In the genomic region with DNA sequence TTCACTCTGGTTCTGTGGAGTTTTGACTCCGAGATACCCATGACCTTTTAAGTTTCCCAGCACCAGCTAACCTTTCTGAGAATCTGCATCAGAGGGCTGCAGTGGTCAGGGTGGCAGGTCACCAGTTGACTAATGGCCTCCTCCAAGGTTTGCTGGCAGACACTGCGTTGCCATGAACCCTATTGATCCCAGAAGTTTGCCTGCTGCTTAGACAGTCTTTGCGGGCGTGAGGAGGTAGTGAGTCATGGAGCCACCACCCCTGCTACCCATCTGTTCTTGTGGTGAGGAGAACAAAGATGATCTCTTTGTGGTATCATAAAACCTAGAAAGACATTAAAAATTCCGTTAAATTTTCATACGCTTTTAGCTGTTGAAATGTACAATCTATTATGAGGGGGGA, we compare ENCODE assay signal across 10 cellular contexts.
DNase-seq lines count a peak whose midpoint lies in the region; ATAC-seq and TF ChIP-seq lines count a peak whose summit lies in the region.
"Had no signal": no experiment of that assay in that cellular context is flagged by ENCODE, and none has a peak within 500 bp of the region (broad histone marks: within the 10 kb centered on the region; RNA-seq: fewer than 3 reads in every experiment).

No MANE protein-coding gene starts in this region.

- no peaks in the 10 kb centered on the region for H3K9me3 ChIP-seq in prostate gland

- no peaks in the 10 kb centered on the region for H3K9me3 Mint-ChIP-seq in T-helper 2 cell treated with Interferon-gamma antibody and Interleukin-4, amounts not matched to agents 5 μg/mL and 100 μg/mL, for 36 hours
- H3K9me3 Mint-ChIP-seq: IgD-negative memory B cell had no signal

- H3K27ac ChIP-seq in prostate gland, result no peak overlapping the region
- H3K27ac ChIP-seq: PC-9 had no signal

- no peaks in the 10 kb centered on the region for H3K4me1 ChIP-seq in prostate gland (replicated peaks)

- no peak for TF ChIP-seq POLR2A in prostate gland (IDR thresholded peaks at IDR 0.05)

- 97% methylated on average over 6 of the region's 6 CpGs for WGBS in prostate gland

- peak; percentile 96 for ATAC-seq in stimulated activated naive CD8-positive, alpha-beta T cell treated with anti-CD3 and anti-CD28 coated beads, Interleukin-15, Interleukin-2, amounts not matched to agents 100 U/mL and 50 U/mL, for 24 hours
- no peak for ATAC-seq in Right ventricle myocardium superior (ENCODE audit: poor library complexity)

- peaks cover 2% of the 10 kb centered on the region for H3K36me3 Mint-ChIP-seq in T-helper 2 cell treated with Interferon-gamma antibody and Interleukin-4, amounts not matched to agents 5 μg/mL and 100 μg/mL, for 36 hours (ENCODE audit: low read depth)

- intact Hi-C loops in prostate gland (cut with DNase I), result no loop called here
- intact Hi-C loops in Right ventricle myocardium superior (cut with DNase I), result no loop called here

- H3K27ac Mint-ChIP-seq in T-helper 2 cell treated with Interferon-gamma antibody and Interleukin-4, amounts not matched to agents 5 μg/mL and 100 μg/mL, for 36 hours, result peak overlapping the region; percentile 29
- H3K27ac Mint-ChIP-seq: IgD-negative memory B cell had no signal

- no peaks in the 10 kb centered on the region for H3K36me3 ChIP-seq in prostate gland

- no peak for TF ChIP-seq CTCF in epithelial cell of esophagus (IDR thresholded peaks at IDR 0.05; ENCODE audit: insufficient read depth, low read depth, low read length, missing control alignments)
- TF ChIP-seq CTCF in prostate gland (IDR thresholded peaks at IDR 0.05), result no peak

- H3K27me3 ChIP-seq in prostate gland (replicated peaks; ENCODE audit: insufficient read depth), result no peaks in the 10 kb centered on the region

- H3K27me3 Mint-ChIP-seq in T-helper 2 cell treated with Interferon-gamma antibody and Interleukin-4, amounts not matched to agents 5 μg/mL and 100 μg/mL, for 36 hours (ENCODE audit: low read depth), result no peaks in the 10 kb centered on the region
- H3K27me3 Mint-ChIP-seq: IgD-negative memory B cell had no signal

- peak overlapping the region; percentile 39 for H3K4me3 Mint-ChIP-seq in T-helper 2 cell treated with Interferon-gamma antibody and Interleukin-4, amounts not matched to agents 5 μg/mL and 100 μg/mL, for 36 hours
- H3K4me3 Mint-ChIP-seq: IgD-negative memory B cell had no signal

- H3K4me3 ChIP-seq in epithelial cell of esophagus (ENCODE audit: low read length) (no peak overlapping the region), prostate gland (no peak overlapping the region)
- H3K4me3 ChIP-seq: PC-9 had no signal

- peaks cover 16% of the 10 kb centered on the region for H3K4me1 Mint-ChIP-seq in T-helper 2 cell treated with Interferon-gamma antibody and Interleukin-4, amounts not matched to agents 5 μg/mL and 100 μg/mL, for 36 hours (ENCODE audit: low read depth)

- DNase-seq in activated naive CD4-positive, alpha-beta T cell treated with Interleukin-2 at 50 U/mL for 16 hours, result peak; percentile 40
- no peak for DNase-seq in activated naive CD4-positive, alpha-beta T cell (lab: John Stamatoyannopoulos, UW)
- peak; percentile 86 for DNase-seq in T-helper 2 cell treated with Interferon-gamma antibody and Interleukin-4, amounts not matched to agents 5 μg/mL and 100 μg/mL, for 36 hours (ENCODE audit: low spot score)
- peak; percentile 50 for DNase-seq in epithelial cell of esophagus (ENCODE audit: low read depth)
- DNase-seq in stimulated activated naive CD8-positive, alpha-beta T cell treated with anti-CD3 and anti-CD28 coated beads, Interleukin-15, Interleukin-2, amounts not matched to agents 100 U/mL and 50 U/mL, for 24 hours, result peak; percentile 74
- no peak for DNase-seq in prostate gland (ENCODE audit: low spot score)
- DNase-seq in Right ventricle myocardium superior, result no peak
- no peak for DNase-seq in NCI-H1694 treated with DMSO at 0.1 percent for 48 hours (lab: John Stamatoyannopoulos, UW)

Comparison
In these comparisons a context has a peak if more than half of its experiments do, and no peak if none do; other contexts are left out.
1. DNase-seq: peak in activated naive CD4-positive, alpha-beta T cell treated with Interleukin-2 at 50 U/mL for 16 hours (single experiment), T-helper 2 cell treated with Interferon-gamma antibody and Interleukin-4, amounts not matched to agents 5 μg/mL and 100 μg/mL, for 36 hours (single experiment), epithelial cell of esophagus (single experiment) and stimulated activated naive CD8-positive, alpha-beta T cell treated with anti-CD3 and anti-CD28 coated beads, Interleukin-15, Interleukin-2, amounts not matched to agents 100 U/mL and 50 U/mL, for 24 hours (single experiment); none in activated naive CD4-positive, alpha-beta T cell (0 of 4), prostate gland (single experiment), Right ventricle myocardium superior (single experiment) and NCI-H1694 treated with DMSO at 0.1 percent for 48 hours (single experiment).